ENCODE assay signal across 17 cellular contexts in the genomic region with DNA sequence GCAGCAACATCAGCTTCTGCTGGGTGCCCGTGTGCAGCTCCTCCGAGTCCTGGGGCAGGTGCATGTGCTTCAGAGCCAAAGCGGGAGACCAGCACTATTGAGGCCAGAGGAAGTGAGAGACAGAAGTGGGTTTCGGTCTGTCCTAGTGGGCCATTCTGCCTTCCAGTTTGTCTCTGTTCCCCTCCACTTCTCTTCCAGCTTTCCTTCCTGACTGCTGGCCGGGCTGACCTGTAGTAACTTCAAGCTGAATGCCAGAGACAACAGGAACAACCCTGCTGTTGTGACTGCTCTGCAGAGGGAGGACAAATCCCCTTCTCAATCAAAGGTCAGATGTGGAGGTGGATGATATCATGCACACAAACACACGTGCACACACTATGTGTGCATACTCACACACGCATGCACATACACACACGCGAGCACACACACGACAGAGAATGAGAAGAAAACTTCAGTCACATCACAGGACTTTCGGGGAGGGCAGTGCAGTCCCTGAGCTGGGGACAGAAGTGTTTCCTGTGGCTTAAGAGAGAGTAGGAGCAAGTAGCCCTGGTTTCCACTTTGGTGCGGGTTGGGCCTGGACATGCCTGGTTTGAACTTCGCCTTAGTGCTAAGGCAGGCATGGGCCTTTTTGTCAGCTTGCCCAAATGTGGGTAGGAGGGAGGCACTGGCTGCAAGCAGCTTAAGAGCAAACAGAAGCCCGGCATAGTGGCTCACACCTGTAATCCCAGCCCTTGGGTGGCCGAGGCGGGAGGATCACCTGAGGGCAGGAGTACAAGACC. TPM values are rescaled to one million over a fixed set of nuclear protein-coding genes. Genes with fewer than 3 reads are reported as not detected.
DNase-seq lines count a peak whose midpoint lies in the region; ATAC-seq, FAIRE-seq and TF ChIP-seq lines count a peak whose summit lies in the region.
"Not testable (repeated sequence)": the region's sequence is repeated elsewhere in the genome, so short reads cannot be mapped to it uniquely, and the experiment has no call there.
"Had no signal": no experiment of that assay in that cellular context is flagged by ENCODE, and none has a peak within 500 bp of the region (broad histone marks: within the 10 kb centered on the region; RNA-seq: fewer than 3 reads in every experiment).

No MANE protein-coding gene starts in this region.

- H3K4me2 ChIP-seq in OCI-LY7 (ENCODE audit: low read length), result peak overlapping the region; percentile 46
- not testable (repeated sequence) for H3K4me2 ChIP-seq in astrocyte (ENCODE audit: low read length)

- not testable (repeated sequence) for H3K9me2 ChIP-seq in OCI-LY7 (ENCODE audit: insufficient read depth, low read length)

- not testable (repeated sequence) for H3K4me1 Mint-ChIP-seq in astrocyte (ENCODE audit: low read depth, unreplicated experiment)
- peaks cover 20% of the 10 kb centered on the region for H3K4me1 Mint-ChIP-seq in stimulated activated memory B cell treated with anti-CD40 and anti-IgM and Interleukin-4, amounts not matched to agents 10 μg/mL and 1 μg/mL and 100 μg/mL, for 72 hours

- POLR2A ChIA-PET in OCI-LY7 (lab: Charles Lee), result interaction anchor here (1.5 kb wide), 1 partner anchor 11 kb away, joined by 5 read pairs; no protein-coding TSS in a partner anchor

- peaks cover 13% of the 10 kb centered on the region for H3K4me1 ChIP-seq in OCI-LY7 (ENCODE audit: insufficient read depth, low read length, poor library complexity, severe bottlenecking)
- H3K4me1 ChIP-seq in astrocyte (ENCODE audit: insufficient read depth, low read length), result not testable (repeated sequence)

- not testable (repeated sequence) for H3K9me3 Mint-ChIP-seq in astrocyte (ENCODE audit: unreplicated experiment); stimulated activated memory B cell treated with anti-CD40 and anti-IgM and Interleukin-4, amounts not matched to agents 10 μg/mL and 1 μg/mL and 100 μg/mL, for 72 hours

- ATAC-seq in GM19328 (IDR thresholded peaks at IDR 0.05; ENCODE audit: unreplicated experiment) (peak; percentile 86), GM21576 (IDR thresholded peaks at IDR 0.05; ENCODE audit: unreplicated experiment) (peak; percentile 94), HG02885 (IDR thresholded peaks at IDR 0.05; ENCODE audit: poor library complexity, unreplicated experiment) (peak; percentile 95), HG03342 (IDR thresholded peaks at IDR 0.05; ENCODE audit: unreplicated experiment) (peak; percentile 84)
- peak; percentile 95 for ATAC-seq in stimulated activated memory B cell treated with anti-CD40 and anti-IgM and Interleukin-4, amounts not matched to agents 10 μg/mL and 1 μg/mL and 100 μg/mL, for 72 hours

- H3K9ac ChIP-seq in astrocyte (ENCODE audit: low read length), result not testable (repeated sequence)

- not testable (repeated sequence) for H3K9me3 ChIP-seq in OCI-LY7 (ENCODE audit: low read length); astrocyte (ENCODE audit: insufficient read depth, low read depth, low read length)

- TF ChIP-seq POLR2A in GM12892 (IDR thresholded peaks at IDR 0.05; ENCODE audit: low read depth, low read length), result not testable (repeated sequence)

- not testable (repeated sequence) for H3K4me3 ChIP-seq in OCI-LY7 (ENCODE audit: low read depth, low read length, poor library complexity, severe bottlenecking); astrocyte (ENCODE audit: insufficient read depth, low read depth, low read length)

- H3K27ac ChIP-seq in OCI-LY7 (ENCODE audit: low read depth, low read length, poor library complexity, severe bottlenecking), result peak overlapping the region; percentile 61
- H3K27ac ChIP-seq in astrocyte (ENCODE audit: low read depth, low read length), result not testable (repeated sequence)

- H3K27ac Mint-ChIP-seq in astrocyte (ENCODE audit: unreplicated experiment), result not testable (repeated sequence)
- H3K27ac Mint-ChIP-seq in stimulated activated memory B cell treated with anti-CD40 and anti-IgM and Interleukin-4, amounts not matched to agents 10 μg/mL and 1 μg/mL and 100 μg/mL, for 72 hours, result peak overlapping the region; percentile 68

- H3K36me3 Mint-ChIP-seq in astrocyte (ENCODE audit: low read depth, unreplicated experiment), result peaks cover 11% of the 10 kb centered on the region
- H3K36me3 Mint-ChIP-seq in stimulated activated memory B cell treated with anti-CD40 and anti-IgM and Interleukin-4, amounts not matched to agents 10 μg/mL and 1 μg/mL and 100 μg/mL, for 72 hours, result peaks cover 23% of the 10 kb centered on the region

- FAIRE-seq in GM12892 (lab: Jason Lieb, UNC), result peak; percentile 97
- FAIRE-seq in astrocyte (lab: Jason Lieb, UNC), result peak; percentile 66

- intact Hi-C loops in OCI-LY7 (cut with micrococcal nuclease; ENCODE audit: unreplicated experiment), result not testable (repeated sequence)

- H3K4me3 Mint-ChIP-seq in astrocyte (ENCODE audit: unreplicated experiment); stimulated activated memory B cell treated with anti-CD40 and anti-IgM and Interleukin-4, amounts not matched to agents 10 μg/mL and 1 μg/mL and 100 μg/mL, for 72 hours: not testable (repeated sequence)

- H3K36me3 ChIP-seq in OCI-LY7 (ENCODE audit: insufficient read depth, low read length), result peaks cover 97% of the 10 kb centered on the region
- H3K36me3 ChIP-seq in astrocyte (ENCODE audit: insufficient read depth, low read length), result peaks cover 17% of the 10 kb centered on the region

- not testable (repeated sequence) for TF ChIP-seq CTCF in OCI-LY7 (conservative IDR thresholded peaks at IDR 0.05; ENCODE audit: low read length); astrocyte (IDR thresholded peaks at IDR 0.05; ENCODE audit: insufficient read depth, low read depth, low read length)

- not testable (repeated sequence) for H2AFZ ChIP-seq in OCI-LY7 (ENCODE audit: low read length); astrocyte (ENCODE audit: low read depth, low read length)

- not testable (repeated sequence) for H3K27me3 Mint-ChIP-seq in astrocyte (ENCODE audit: low read depth, unreplicated experiment); stimulated activated memory B cell treated with anti-CD40 and anti-IgM and Interleukin-4, amounts not matched to agents 10 μg/mL and 1 μg/mL and 100 μg/mL, for 72 hours

- DNase-seq in GM12892 (ENCODE audit: insufficient read length), result peak; percentile 30
- peak; percentile 55 for DNase-seq in OCI-LY7 (ENCODE audit: low spot score)
- DNase-seq in astrocyte (ENCODE audit: low read depth), result not testable (repeated sequence)

- H4K20me1 ChIP-seq in OCI-LY7 (ENCODE audit: insufficient read depth, low read length); astrocyte (ENCODE audit: insufficient read depth, low read length): not testable (repeated sequence)

- H3K79me2 ChIP-seq in OCI-LY7 (ENCODE audit: insufficient read depth, low read depth, low read length), result peaks cover 40% of the 10 kb centered on the region; the same call in 1 of the 2 replicates
- not testable (repeated sequence) for H3K79me2 ChIP-seq in astrocyte (ENCODE audit: insufficient read depth, low read length)

- BruUV-seq in OCI-LY7 (replicated peaks; lab: Mats Ljungman, UMichigan), result not testable (repeated sequence)

- CTCF ChIA-PET in OCI-LY7 (lab: Charles Lee; ENCODE audit: unreplicated experiment), result not testable (repeated sequence)

- not testable (repeated sequence) for H3K27me3 ChIP-seq in astrocyte (ENCODE audit: insufficient read depth, low read length)

RNA-seq across cellular contexts. Expression of a gene that starts 11.6 kb away (rescaled TPM):
- 13.2 TPM for polyA plus RNA-seq in GM12892 (2012; ENCODE audit: missing spikeins)
- 45.3 and 81.3 TPM in 2 replicates for total RNA-seq in OCI-LY7 (2014; rRNA removed; shearing (Covaris generic))
- total RNA-seq in OCI-LY7 (2022) (50.2 and 53.2 TPM in 2 replicates), astrocyte (8.5 and 10.1 TPM in 2 replicates)

RNA-seq across cellular contexts. Expression of a gene that starts 16.9 kb away (rescaled TPM):
- not detected for polyA plus RNA-seq in GM12892 (2012; ENCODE audit: missing spikeins)
- total RNA-seq in OCI-LY7 (2014; rRNA removed; shearing (Covaris generic)), result 1.1 and 2.5 TPM in 2 replicates
- total RNA-seq in OCI-LY7 (2022), result 1.7 and 2.7 TPM in 2 replicates
- total RNA-seq in astrocyte, result 0.43 and 0.53 TPM in 2 replicates
- total RNA-seq: activated T-cell treated with anti-CD3 and anti-CD28 coated beads, Interleukin-2, amount 50 U/mL, for 4 hours; Calu3; foreskin keratinocyte; G401; HepG2; NCI-H460; SJCRH30; thyroid gland had no signal
- polyA plus RNA-seq: adipose tissue, HepG2 had no signal
